ENCODE assay signal across 21 cellular contexts in the genomic region with DNA sequence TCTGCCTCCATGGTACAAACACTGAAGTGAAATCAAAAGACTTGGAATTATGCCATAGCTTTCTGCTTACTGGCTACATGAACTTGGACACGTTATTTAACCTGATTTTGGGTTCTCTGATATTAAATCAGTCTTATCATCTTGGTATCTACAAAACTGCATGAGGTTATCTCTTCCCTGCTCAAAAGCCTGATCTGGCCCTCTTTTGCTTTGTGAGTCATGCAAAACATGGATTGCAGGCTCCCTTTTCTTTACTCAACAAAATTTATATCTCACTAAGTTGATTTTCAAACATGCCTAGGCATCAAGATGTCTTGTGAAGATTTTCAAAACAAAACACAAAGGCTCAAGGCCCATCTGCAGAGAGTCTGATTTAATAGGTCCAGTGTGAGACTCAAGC.
"Had no signal": no experiment of that assay in that cellular context is flagged by ENCODE, and none has a peak within 500 bp of the region (broad histone marks: within the 10 kb centered on the region; RNA-seq: fewer than 3 reads in every experiment).

No MANE protein-coding gene starts in this region.

- H3K4me3 ChIP-seq: esophagus muscularis mucosa, heart left ventricle, lung, psoas muscle, right lobe of liver, spleen, tibial artery, upper lobe of left lung, uterus had no signal

- H3K36me3 ChIP-seq: esophagus muscularis mucosa, heart left ventricle, right lobe of liver, spleen, tibial artery, upper lobe of left lung, uterus had no signal

- ATAC-seq: effector memory CD8-positive, alpha-beta T cell; heart left ventricle; left colon; left ventricle myocardium superior; naive thymus-derived CD4-positive, alpha-beta T cell; psoas muscle; stimulated activated memory B cell treated with anti-CD40 and anti-IgM and Interleukin-4, amounts not matched to agents 10 μg/mL and 1 μg/mL and 100 μg/mL, for 72 hours had no signal

- H3K27ac ChIP-seq: epithelial cell of prostate, esophagus muscularis mucosa, heart left ventricle, psoas muscle, right lobe of liver, spleen, tibial artery, upper lobe of left lung, uterus had no signal

- DNase-seq: effector memory CD8-positive, alpha-beta T cell; heart left ventricle; hippocampal formation; left colon; left ventricle myocardium superior; naive thymus-derived CD4-positive, alpha-beta T cell; nephron progenitor cell; psoas muscle; retina; right lobe of liver; spleen; stimulated activated CD4-positive, alpha-beta T cell treated with anti-CD3 and anti-CD28 coated beads, Interleukin-15, amount 100 ng/mL, for 24 hours; stimulated activated CD4-positive, alpha-beta T cell treated with anti-CD3 and anti-CD28 coated beads, Interleukin-1b, Interleukin-23, amount 100 ng/mL, for 48 hours; stimulated activated CD4-positive, alpha-beta T cell treated with anti-CD3 and anti-CD28 coated beads, Interleukin-4, amount 100 ng/mL, for 24 hours; tibial artery; upper lobe of left lung; uterus had no signal

- H3K4me1 ChIP-seq: heart left ventricle, psoas muscle, spleen, upper lobe of left lung, uterus had no signal

- H3K9me3 ChIP-seq: esophagus muscularis mucosa, heart left ventricle, psoas muscle, right lobe of liver, spleen, tibial artery, upper lobe of left lung, uterus had no signal

- H3K27me3 ChIP-seq: esophagus muscularis mucosa, heart left ventricle, right lobe of liver, spleen, tibial artery, upper lobe of left lung, uterus had no signal
